8 cellular contexts compared by ENCODE assay signal in genomic region chr16:89489040-89489721, GRCh38. TPM values are rescaled to one million over a fixed set of nuclear protein-coding genes. Genes with fewer than 3 reads are reported as not detected.
DNase-seq lines count a peak whose midpoint lies in the region; TF ChIP-seq lines count a peak whose summit lies in the region.

No MANE protein-coding gene starts in this region.

- H3K36me3 ChIP-seq in SJSA1 (peaks cover 15% of the 10 kb centered on the region), subcutaneous abdominal adipose tissue (ENCODE audit: control insufficient read depth in 5 of 5, insufficient read depth in 5 of 5, low read length in 5 of 5) (peaks cover 0 to 3% (median 0%) of the 10 kb centered on the region in 5 donors)

- H3K27me3 ChIP-seq in SJSA1 (replicated peaks) (no peaks in the 10 kb centered on the region), subcutaneous abdominal adipose tissue (ENCODE audit: control insufficient read depth in 5 of 5, insufficient read depth in 4 of 5, low read length in 5 of 5) (no peaks in the 10 kb centered on the region)

- H3K9me3 ChIP-seq in SJSA1 (replicated peaks) (no peaks in the 10 kb centered on the region), subcutaneous abdominal adipose tissue (ENCODE audit: control insufficient read depth in 5 of 5, low read length in 5 of 5) (no peaks in the 10 kb centered on the region)

- H3K9me3 Mint-ChIP-seq in activated naive CD4-positive, alpha-beta T cell treated with anti-CD3 and anti-CD28 coated beads for 36 hours, result no peaks in the 10 kb centered on the region

- peaks cover 22% of the 10 kb centered on the region for H3K4me1 ChIP-seq in SJSA1 (replicated peaks)
- peaks cover 16 to 59% (median 50%) of the 10 kb centered on the region in 5 donors for H3K4me1 ChIP-seq in subcutaneous abdominal adipose tissue (ENCODE audit: control insufficient read depth in 5 of 5, insufficient read depth in 5 of 5, low read length in 5 of 5)

- H3K36me3 Mint-ChIP-seq in activated naive CD4-positive, alpha-beta T cell treated with anti-CD3 and anti-CD28 coated beads for 36 hours (ENCODE audit: low read depth), result peaks cover 23% of the 10 kb centered on the region

- DNase-seq in HuH-7.5 (ENCODE audit: low spot score) (peak; percentile 80), SJSA1 (ENCODE audit: low read depth in 1 of 2, low spot score in 2 of 2) (peak; percentile 76 to 90), germinal center (ENCODE audit: low spot score) (peak; percentile 85), non-pigmented ciliary epithelial cell (ENCODE audit: low read depth) (peak; percentile 78), cerebellar nuclear complex (lab: John Stamatoyannopoulos, UW) (no peak)
- DNase-seq in activated naive CD4-positive, alpha-beta T cell treated with anti-CD3 and anti-CD28 coated beads for 36 hours, result peak; percentile 90

- CTCF ChIA-PET in activated naive CD4-positive, alpha-beta T cell treated with anti-CD3 and anti-CD28 coated beads for 36 hours (lab: Charles Lee), result no interaction called here

- TF ChIP-seq CTCF in GM12872 (IDR thresholded peaks at IDR 0.05; ENCODE audit: insufficient read depth, low read depth, low read length), result peak; percentile 32; the same call in 1 of the 3 replicates

- H3K27ac ChIP-seq in SJSA1 (peak overlapping the region; percentile 68), subcutaneous abdominal adipose tissue (ENCODE audit: low read depth, low read length) (peak overlapping the region; percentile 90)

- H3K4me1 Mint-ChIP-seq in activated naive CD4-positive, alpha-beta T cell treated with anti-CD3 and anti-CD28 coated beads for 36 hours (ENCODE audit: low read depth), result peaks cover 65% of the 10 kb centered on the region

- peak overlapping the region; percentile 53 to 75 (median 58) for H3K9ac ChIP-seq in subcutaneous abdominal adipose tissue (ENCODE audit: low read length in 5 of 5)

- peak overlapping the region; percentile 96 for H3K4me3 Mint-ChIP-seq in activated naive CD4-positive, alpha-beta T cell treated with anti-CD3 and anti-CD28 coated beads for 36 hours

- H3K4me3 ChIP-seq in SJSA1 (peak overlapping the region; percentile 75), subcutaneous abdominal adipose tissue (ENCODE audit: low read depth in 1 of 5, low read length in 5 of 5) (peak overlapping the region; percentile 45 to 92 (median 64))

- peak overlapping the region; percentile 98 for H3K27ac Mint-ChIP-seq in activated naive CD4-positive, alpha-beta T cell treated with anti-CD3 and anti-CD28 coated beads for 36 hours

- H3K27me3 Mint-ChIP-seq in activated naive CD4-positive, alpha-beta T cell treated with anti-CD3 and anti-CD28 coated beads for 36 hours (ENCODE audit: low read depth), result no peaks in the 10 kb centered on the region

- intact Hi-C loops in activated naive CD4-positive, alpha-beta T cell treated with anti-CD3 and anti-CD28 coated beads for 36 hours (cut with micrococcal nuclease), result loop anchor here (1.0 to 2.0 kb wide), 3 partner anchors 48 to 242 kb away; no protein-coding TSS in a partner anchor

RNA-seq across cellular contexts. Expression of gene ANKRD11, which starts 1.2 kb away (rescaled TPM):
- 48.0 and 55.6 TPM in 2 replicates for total RNA-seq in SJSA1 (2014; rRNA removed; shearing (Covaris generic))
- total RNA-seq in activated naive CD4-positive, alpha-beta T cell treated with anti-CD3 and anti-CD28 coated beads for 36 hours, result 100 to 1,000 TPM; 174 to 177 TPM

RNA-seq across cellular contexts. Expression of gene SPG7, which starts 19.0 kb away (rescaled TPM):
- total RNA-seq in SJSA1 (2014; rRNA removed; shearing (Covaris generic)), result 131 and 144 TPM in 2 replicates
- 10 to 100 TPM; 62.4 to 67.7 TPM for total RNA-seq in activated naive CD4-positive, alpha-beta T cell treated with anti-CD3 and anti-CD28 coated beads for 36 hours

Comparison
In these comparisons a context has a peak if more than half of its experiments do, and no peak if none do; other contexts are left out.
1. DNase-seq: peak in HuH-7.5 (single experiment), SJSA1 (2 of 2), activated naive CD4-positive, alpha-beta T cell treated with anti-CD3 and anti-CD28 coated beads for 36 hours (single experiment), germinal center (single experiment) and non-pigmented ciliary epithelial cell (single experiment); none in cerebellar nuclear complex (0 of 2).